Comparison of ENCODE assay signal across 8 cellular contexts in genomic region chr2:43168016-43168369, GRCh38. TPM values are rescaled to one million over a fixed set of nuclear protein-coding genes. Genes with fewer than 3 reads are reported as not detected.
DNase-seq lines count a peak whose midpoint lies in the region; ATAC-seq, FAIRE-seq and TF ChIP-seq lines count a peak whose summit lies in the region.
"Had no signal": no experiment of that assay in that cellular context is flagged by ENCODE, and none has a peak within 500 bp of the region (broad histone marks: within the 10 kb centered on the region; RNA-seq: fewer than 3 reads in every experiment).

No MANE protein-coding gene starts in this region.

- FAIRE-seq in small intestine (lab: Jason Lieb, UNC) = no peak

- in situ Hi-C loops in GM13977 (cut with MboI; ENCODE audit: low pct_unique_long_range_greater_than_20kb, low sequenced_read_pairs, unreplicated experiment) = loop anchor here (10.0 kb wide), 1 partner anchor 57 kb away; the partner anchor contains the start of gene ZFP36L2

- H3K36me3 Mint-ChIP-seq in T-cell = no peaks in the 10 kb centered on the region

- no peaks in the 10 kb centered on the region for H3K36me3 ChIP-seq in hepatocyte (replicated peaks; ENCODE audit: insufficient read depth, low read depth)
- no peaks in the 10 kb centered on the region for H3K36me3 ChIP-seq in small intestine (ENCODE audit: control insufficient read depth in 2 of 2, insufficient read depth in 2 of 2, low read length in 2 of 2)

- H3K27me3 Mint-ChIP-seq in T-cell = no peaks in the 10 kb centered on the region

- H3K9me3 ChIP-seq in hepatocyte (ENCODE audit: low read depth) = no peaks in the 10 kb centered on the region
- no peaks in the 10 kb centered on the region for H3K9me3 ChIP-seq in small intestine (ENCODE audit: control insufficient read depth, low read depth)

- DNase-seq in HL-60 (ENCODE audit: low read depth in 1 of 2, low spot score in 1 of 2) (no peak), T-cell (no peak), hepatocyte (ENCODE audit: low spot score) (no peak), small intestine (no peak), GM13977 (ENCODE audit: low spot score) (no peak), H4 (ENCODE audit: low spot score) (no peak)
- DNase-seq: NCI-H345 had no signal

- H3K9me2 ChIP-seq in hepatocyte (replicated peaks; ENCODE audit: insufficient read depth) = no peaks in the 10 kb centered on the region

- H4K20me1 ChIP-seq in hepatocyte (ENCODE audit: insufficient read depth, poor library complexity, severe bottlenecking) = no peaks in the 10 kb centered on the region

- 100% methylated on average over 1 of the region's 1 CpG for WGBS in hepatocyte (ENCODE audit: low lambda C conversion rate, missing lambda C conversion rate)
- WGBS in small intestine, 3 donors = 90 to 100% (median 93%) methylated on average over 1 of the region's 1 CpG

- peak overlapping the region; percentile 99 to 100 for H3K27ac Mint-ChIP-seq in T-cell

- H3K4me2 ChIP-seq in hepatocyte = no peak overlapping the region

- peak overlapping the region; percentile 93 for H3K27ac ChIP-seq in HL-60 (replicated peaks)
- peak overlapping the region; percentile 95 for H3K27ac ChIP-seq in hepatocyte
- peak overlapping the region; percentile 95 to 97 for H3K27ac ChIP-seq in small intestine (ENCODE audit: low read depth in 1 of 2, low read length in 1 of 2)

- H2AFZ ChIP-seq in hepatocyte = no peak overlapping the region

- peaks cover 78 to 81% (median 80%) of the 10 kb centered on the region in 3 donors for H3K4me1 Mint-ChIP-seq in T-cell

- H3K4me1 ChIP-seq in hepatocyte (ENCODE audit: insufficient read depth) (peaks cover 33% of the 10 kb centered on the region), small intestine (ENCODE audit: control insufficient read depth in 2 of 2, insufficient read depth in 1 of 2, low read depth in 1 of 2, low read length in 1 of 2) (peaks cover 0 to 2% of the 10 kb centered on the region in 2 donors)

- H3K4me3 Mint-ChIP-seq in T-cell = peak overlapping the region; percentile 31 to 70 (median 43)

- no peak for TF ChIP-seq CTCF in HL-60 (IDR thresholded peaks at IDR 0.05; ENCODE audit: insufficient read depth, low read length)
- TF ChIP-seq CTCF in hepatocyte (IDR thresholded peaks at IDR 0.05; ENCODE audit: poor library complexity) = no peak
- no peak for TF ChIP-seq CTCF in GM13977 (IDR thresholded peaks at IDR 0.05; ENCODE audit: extremely low read depth, insufficient read depth, missing control alignments)

- CTCF ChIA-PET in T-cell (lab: Charles Lee) = interaction anchor here (0.5 to 3.6 kb wide), 5 partner anchors 41 to 62 kb away, joined by 3 to 12 read pairs (median 3); no protein-coding TSS in a partner anchor

- no peaks in the 10 kb centered on the region for H3K9me3 Mint-ChIP-seq in T-cell

- ATAC-seq in T-cell (replicated peaks in 1 of 4) (no peak), HG03571 (IDR thresholded peaks at IDR 0.05; ENCODE audit: unreplicated experiment) (no peak)

- H3K4me3 ChIP-seq in HL-60 (replicated peaks; ENCODE audit: insufficient read depth, low read length) (no peak overlapping the region), hepatocyte (no peak overlapping the region), small intestine (ENCODE audit: low read depth in 1 of 2, low read length in 2 of 2) (no peak overlapping the region)

- no peaks in the 10 kb centered on the region for H3K27me3 ChIP-seq in HL-60 (ENCODE audit: insufficient read depth, poor library complexity, severe bottlenecking)
- H3K27me3 ChIP-seq in hepatocyte = no peaks in the 10 kb centered on the region
- H3K27me3 ChIP-seq in small intestine (ENCODE audit: control insufficient read depth in 2 of 2, insufficient read depth in 2 of 2, low read length in 2 of 2) = no peaks in the 10 kb centered on the region

- H3K79me2 ChIP-seq in hepatocyte = no peaks in the 10 kb centered on the region

- POLR2A ChIA-PET in T-cell (lab: Charles Lee) = no interaction called here

RNA-seq across cellular contexts. Expression of gene ZFP36L2, which starts 58.4 kb away (rescaled TPM):
- 100 to 1,000 TPM; 329 to 974 (median 377) TPM for total RNA-seq in T-cell
- total RNA-seq in hepatocyte = 77.6 and 85.1 TPM in 2 replicates
- polyA plus RNA-seq in hepatocyte = 266 and 285 TPM in 2 replicates
- polyA plus RNA-seq in small intestine = 10 to 100 TPM; 62.1 to 98.9 (median 98.8) TPM
- 1.2 and 2.1 TPM in 2 replicates for total RNA-seq in H4 (2014; rRNA removed; shearing (Covaris generic))

Comparison
In these comparisons a context has a peak if more than half of its experiments do, and no peak if none do; other contexts are left out.
1. RNA of gene ZFP36L2, which starts 58.4 kb away (total RNA-seq): 329 to 974 TPM in T-cell and 77.6 to 85.1 TPM in hepatocyte; 1.2 to 2.1 TPM in H4; every median in the first group is over 10 times any median in the second.
2. Peak in every context shown above with its lines, with median percentiles within 50 percentile points of each other: H3K27ac ChIP-seq.